Comparison of ENCODE assay signal across 8 cellular contexts in the genomic region with DNA sequence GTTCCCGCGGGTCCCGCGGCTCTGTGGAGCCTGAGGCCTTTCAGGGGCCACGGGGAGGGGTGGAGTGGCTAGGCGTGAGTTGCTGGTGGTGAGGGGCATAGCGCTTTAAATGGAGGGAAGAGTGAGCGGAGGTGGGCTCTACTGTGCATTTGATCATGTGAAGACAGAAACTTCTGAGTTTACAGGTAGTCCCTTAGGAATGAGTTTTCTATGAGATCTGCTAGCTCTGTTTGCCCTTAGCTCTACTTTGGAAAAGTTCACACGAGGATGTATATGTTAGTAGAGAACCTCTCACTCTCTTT. TPM values are rescaled to one million over a fixed set of nuclear protein-coding genes. Genes with fewer than 3 reads are reported as not detected.
DNase-seq lines count a peak whose midpoint lies in the region; ATAC-seq and TF ChIP-seq lines count a peak whose summit lies in the region.

No MANE protein-coding gene starts in this region.

- POLR2A ChIA-PET in activated CD8-positive, alpha-beta T cell treated with anti-CD3 and anti-CD28 coated beads for 36 hours (lab: Charles Lee) = no interaction called here

- H3K27me3 Mint-ChIP-seq in activated CD8-positive, alpha-beta T cell treated with anti-CD3 and anti-CD28 coated beads for 36 hours = peaks cover 2% of the 10 kb centered on the region
- no peaks in the 10 kb centered on the region for H3K27me3 Mint-ChIP-seq in glutamatergic neuron (ENCODE audit: unreplicated experiment)

- H3K36me3 Mint-ChIP-seq in activated CD8-positive, alpha-beta T cell treated with anti-CD3 and anti-CD28 coated beads for 36 hours (ENCODE audit: low read depth) = no peaks in the 10 kb centered on the region
- H3K36me3 Mint-ChIP-seq in glutamatergic neuron (ENCODE audit: unreplicated experiment) = no peaks in the 10 kb centered on the region

- CTCF ChIA-PET in activated CD8-positive, alpha-beta T cell treated with anti-CD3 and anti-CD28 coated beads for 36 hours (lab: Charles Lee) = no interaction called here

- no peak for DNase-seq in activated CD8-positive, alpha-beta T cell treated with anti-CD3 and anti-CD28 coated beads for 36 hours
- no peak for DNase-seq in glutamatergic neuron
- no peak for DNase-seq in skeletal muscle cell (ENCODE audit: low read depth)
- DNase-seq in GM03348 (ENCODE audit: low spot score) = no peak

- intact Hi-C loops in activated CD8-positive, alpha-beta T cell treated with anti-CD3 and anti-CD28 coated beads for 36 hours (cut with micrococcal nuclease) = no loop called here

- ATAC-seq in activated CD8-positive, alpha-beta T cell treated with anti-CD3 and anti-CD28 coated beads for 36 hours = no peak
- ATAC-seq in HG03521 (IDR thresholded peaks at IDR 0.05; ENCODE audit: unreplicated experiment) (no peak), GM19351 (IDR thresholded peaks at IDR 0.05; ENCODE audit: unreplicated experiment) (no peak), GM21619 (IDR thresholded peaks at IDR 0.05; ENCODE audit: unreplicated experiment) (no peak)

- no peaks in the 10 kb centered on the region for H3K9me3 Mint-ChIP-seq in activated CD8-positive, alpha-beta T cell treated with anti-CD3 and anti-CD28 coated beads for 36 hours
- no peaks in the 10 kb centered on the region for H3K9me3 Mint-ChIP-seq in glutamatergic neuron (ENCODE audit: unreplicated experiment)

- TF ChIP-seq CTCF in GM12875 (IDR thresholded peaks at IDR 0.05; ENCODE audit: borderline replicate concordance, insufficient read depth, low read depth, low read length) (no peak), glutamatergic neuron (IDR thresholded peaks at IDR 0.05; ENCODE audit: partially characterized antibody, unreplicated experiment) (no peak)
- TF ChIP-seq CTCF in activated CD8-positive, alpha-beta T cell treated with anti-CD3 and anti-CD28 coated beads for 36 hours (IDR thresholded peaks at IDR 0.05) = no peak

- peak overlapping the region; percentile 79 for H3K4me3 Mint-ChIP-seq in activated CD8-positive, alpha-beta T cell treated with anti-CD3 and anti-CD28 coated beads for 36 hours
- H3K4me3 Mint-ChIP-seq in glutamatergic neuron (ENCODE audit: unreplicated experiment) = peak overlapping the region; percentile 89

- H3K4me3 ChIP-seq in GM12875 (ENCODE audit: low read depth, low read length) (peak overlapping the region; percentile 59), skeletal muscle cell (ENCODE audit: low read depth, low read length) (peak overlapping the region; percentile 65)

- H3K4me1 Mint-ChIP-seq in activated CD8-positive, alpha-beta T cell treated with anti-CD3 and anti-CD28 coated beads for 36 hours (ENCODE audit: low read depth) = peaks cover 32% of the 10 kb centered on the region
- no peaks in the 10 kb centered on the region for H3K4me1 Mint-ChIP-seq in glutamatergic neuron (ENCODE audit: low read depth, unreplicated experiment)

- peak overlapping the region; percentile 62 for H3K27ac Mint-ChIP-seq in activated CD8-positive, alpha-beta T cell treated with anti-CD3 and anti-CD28 coated beads for 36 hours
- H3K27ac Mint-ChIP-seq in glutamatergic neuron (ENCODE audit: unreplicated experiment) = no peak overlapping the region

RNA-seq across cellular contexts. Expression of a gene that starts 0.6 kb away (rescaled TPM):
- 1 to 10 TPM; 2.7 to 2.9 TPM for total RNA-seq in activated CD8-positive, alpha-beta T cell treated with anti-CD3 and anti-CD28 coated beads for 36 hours
- total RNA-seq in glutamatergic neuron (ENCODE audit: unreplicated experiment) = 6.5 TPM
